Comparison of ENCODE assay signal across 12 cellular contexts in the genomic region with DNA sequence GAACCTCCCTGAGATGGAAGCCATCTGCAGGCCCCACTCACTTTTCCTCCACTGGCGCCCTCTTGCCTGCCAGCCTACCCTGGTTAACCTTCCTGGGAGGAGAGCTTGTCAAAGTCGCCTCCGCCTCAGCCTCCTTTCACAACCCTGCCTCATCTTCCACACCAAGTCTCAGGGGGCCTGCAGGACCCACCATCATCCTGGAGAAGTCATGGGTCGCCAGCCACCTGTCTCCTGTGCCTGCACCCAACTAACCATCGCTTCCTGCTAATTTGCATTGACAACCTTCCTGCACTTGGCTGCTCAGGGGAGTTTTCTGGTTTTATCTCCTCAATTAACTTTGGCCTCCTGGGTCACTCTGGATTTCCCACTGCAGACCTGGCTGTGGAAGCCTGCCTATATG. TPM values are rescaled to one million over a fixed set of nuclear protein-coding genes. Genes with fewer than 3 reads are reported as not detected.
DNase-seq lines count a peak whose midpoint lies in the region; ATAC-seq, FAIRE-seq and TF ChIP-seq lines count a peak whose summit lies in the region.
"Had no signal": no experiment of that assay in that cellular context is flagged by ENCODE, and none has a peak within 500 bp of the region (broad histone marks: within the 10 kb centered on the region; RNA-seq: fewer than 3 reads in every experiment).

No MANE protein-coding gene starts in this region.

- CTCF ChIA-PET in GM12878 (lab: Yijun Ruan, JAX), result interaction anchor here (2.6 to 13.2 kb wide), 3 partner anchors 21 to 496 kb away, joined by 9 to 220 read pairs (median 32); no protein-coding TSS in a partner anchor

- H3K4me1 ChIP-seq in GM12878 (ENCODE audit: control insufficient read depth, insufficient read depth, low read length), result peaks cover 65% of the 10 kb centered on the region
- no peaks in the 10 kb centered on the region for H3K4me1 ChIP-seq in body of pancreas
- H3K4me1 ChIP-seq: uterus had no signal

- TF ChIP-seq EP300 in GM12878 (IDR thresholded peaks at IDR 0.05; ENCODE audit: borderline replicate concordance in 1 of 2, control insufficient read depth in 1 of 2, low read depth in 2 of 2, low read length in 2 of 2), result no peak

- H3K4me3 ChIP-seq in GM12875 (ENCODE audit: low read depth, low read length), result peak overlapping the region; percentile 65
- peak overlapping the region; percentile 56 for H3K4me3 ChIP-seq in GM12878
- H3K4me3 ChIP-seq in body of pancreas, result no peak overlapping the region
- H3K4me3 ChIP-seq: uterus had no signal

- WGBS in GM12878 (ENCODE audit: insufficient coverage, insufficient replicate concordance, low lambda C conversion rate, missing lambda C conversion rate), result 0% methylated on average over 5 of the region's 5 CpGs
- 89 to 90% methylated on average over 5 of the region's 5 CpGs for WGBS in body of pancreas, 2 donors

- H2AFZ ChIP-seq in GM12878 (ENCODE audit: control insufficient read depth, low read depth, low read length), result no peak overlapping the region

- H3K27me3 ChIP-seq in GM12878 (replicated peaks in 1 of 2; ENCODE audit: control insufficient read depth in 2 of 2, insufficient read depth in 2 of 2, low read length in 1 of 2) (no peaks in the 10 kb centered on the region), body of pancreas (no peaks in the 10 kb centered on the region)
- H3K27me3 ChIP-seq: uterus had no signal

- TF ChIP-seq CTCF in GM12875 (IDR thresholded peaks at IDR 0.05; ENCODE audit: borderline replicate concordance, insufficient read depth, low read depth, low read length), result no peak
- TF ChIP-seq CTCF in GM12878 (IDR thresholded peaks at IDR 0.05 in 2 of 3, conservative IDR thresholded peaks at IDR 0.05 in 1 of 3; ENCODE audit: control insufficient read depth in 2 of 3, extremely low read depth in 1 of 3, insufficient read depth in 1 of 3, low read depth in 3 of 3, low read length in 3 of 3), result no peak
- TF ChIP-seq CTCF in body of pancreas (IDR thresholded peaks at IDR 0.05), result no peak

- peak; percentile 28 for ATAC-seq in GM19438 (IDR thresholded peaks at IDR 0.05; ENCODE audit: low read depth, unreplicated experiment)
- peak; percentile 31 for ATAC-seq in HG03097 (IDR thresholded peaks at IDR 0.05; ENCODE audit: low FRiP score, unreplicated experiment)
- ATAC-seq in GM12878, result peak; percentile 54
- ATAC-seq in body of pancreas, result no peak

- intact Hi-C loops in GM12878 (cut with micrococcal nuclease; ENCODE audit: unreplicated experiment), result loop anchor here (2.0 to 10.0 kb wide), 3 partner anchors 75 to 375 kb away; no protein-coding TSS in a partner anchor
- intact Hi-C loops in body of pancreas (cut with DNase I), result no loop called here

- H3K27ac ChIP-seq in GM12878 (ENCODE audit: control insufficient read depth, insufficient read depth), result peak overlapping the region; percentile 97
- H3K27ac ChIP-seq in body of pancreas, result no peak overlapping the region
- H3K27ac ChIP-seq: uterus, VCaP had no signal

- DNase-seq in GM12878 (ENCODE audit: low read depth, low spot score) (peak; percentile 84), body of pancreas (no peak), T-helper 1 cell (no peak), GM19238 (ENCODE audit: insufficient read length, low spot score) (no peak), RKO (ENCODE audit: low spot score) (no peak)
- DNase-seq: activated CD8-positive, alpha-beta memory T cell treated with anti-CD3 and anti-CD28 coated beads, Interleukin-2, amount 50 U/mL, for 48 hours; effector CD8-positive, alpha-beta T cell; uterus had no signal

- no peaks in the 10 kb centered on the region for H4K20me1 ChIP-seq in GM12878 (ENCODE audit: control insufficient read depth, insufficient read depth)

- in situ Hi-C loops in GM12878 (cut with MboI), result no loop called here

- no TSS peak for BruUV-seq in GM12878 (replicated peaks; lab: Mats Ljungman, UMichigan)

- H3K36me3 ChIP-seq in GM12878 (ENCODE audit: control insufficient read depth in 2 of 2, insufficient read depth in 2 of 2, low read length in 1 of 2) (no peaks in the 10 kb centered on the region), body of pancreas (replicated peaks in 1 of 2; ENCODE audit: insufficient read depth in 1 of 2, low read depth in 2 of 2) (no peaks in the 10 kb centered on the region)
- H3K36me3 ChIP-seq: uterus had no signal

- no peak for TF ChIP-seq RAD21 in GM12878 (IDR thresholded peaks at IDR 0.05; ENCODE audit: insufficient read depth, low read depth, low read length)

- peak overlapping the region; percentile 83 for H3K9ac ChIP-seq in GM12878 (ENCODE audit: control insufficient read depth, insufficient read depth, low read length)

- SMC1A ChIA-PET in GM12878 (lab: Charles Lee; ENCODE audit: uncharacterized antibody, unreplicated experiment), result interaction anchor here (0.8 to 4.7 kb wide), 11 partner anchors 13 to 378 kb away, joined by 3 to 39 read pairs (median 6); no protein-coding TSS in a partner anchor

- H3K79me2 ChIP-seq in GM12878 (ENCODE audit: control insufficient read depth, insufficient read depth, low read length), result peaks cover 11% of the 10 kb centered on the region

- H3K9me3 ChIP-seq in GM12878 (replicated peaks; ENCODE audit: control insufficient read depth, insufficient read depth, low read length) (no peaks in the 10 kb centered on the region), body of pancreas (no peaks in the 10 kb centered on the region)
- H3K9me3 ChIP-seq: uterus had no signal

- TF ChIP-seq POLR2A in GM12878 (IDR thresholded peaks at IDR 0.05; ENCODE audit: low read depth, low read length), result peak; percentile 79
- no peak for TF ChIP-seq POLR2A in body of pancreas (IDR thresholded peaks at IDR 0.05)

- POLR2A ChIA-PET in GM12878 (lab: Charles Lee), result interaction anchor here (0.6 to 11.3 kb wide), 5 partner anchors 12 to 72 kb away, joined by 3 to 212 read pairs (median 3); no protein-coding TSS in a partner anchor

- peak overlapping the region; percentile 87 for H3K4me2 ChIP-seq in GM12878 (ENCODE audit: control insufficient read depth, insufficient read depth)

- peak; percentile 68 for FAIRE-seq in GM12878 (lab: Jason Lieb, UNC)

- RAD21 ChIA-PET in GM12878 (lab: Charles Lee; ENCODE audit: unreplicated experiment), result interaction anchor here (1.0 to 11.6 kb wide), 7 partner anchors 10 to 347 kb away, joined by 3 to 126 read pairs (median 5); no protein-coding TSS in a partner anchor

TF ChIP-seq in GM12878, 131 proteins besides CTCF, POLR2A, EP300 and RAD21 (continues in another document):
- TF ChIP-seq, protein P1, sequence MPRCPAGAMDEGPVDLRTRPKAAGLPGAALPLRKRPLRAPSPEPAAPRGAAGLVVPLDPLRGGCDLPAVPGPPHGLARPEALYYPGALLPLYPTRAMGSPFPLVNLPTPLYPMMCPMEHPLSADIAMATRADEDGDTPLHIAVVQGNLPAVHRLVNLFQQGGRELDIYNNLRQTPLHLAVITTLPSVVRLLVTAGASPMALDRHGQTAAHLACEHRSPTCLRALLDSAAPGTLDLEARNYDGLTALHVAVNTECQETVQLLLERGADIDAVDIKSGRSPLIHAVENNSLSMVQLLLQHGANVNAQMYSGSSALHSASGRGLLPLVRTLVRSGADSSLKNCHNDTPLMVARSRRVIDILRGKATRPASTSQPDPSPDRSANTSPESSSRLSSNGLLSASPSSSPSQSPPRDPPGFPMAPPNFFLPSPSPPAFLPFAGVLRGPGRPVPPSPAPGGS (IDR thresholded peaks at IDR 0.05; ENCODE audit: borderline replicate concordance, insufficient read depth, low read depth, low read length, poor library complexity, severe bottlenecking), result peak; percentile 76
- TF ChIP-seq ATF2 (IDR thresholded peaks at IDR 0.05; ENCODE audit: low read length) (no peak), TAF1 (IDR thresholded peaks at IDR 0.05; ENCODE audit: borderline replicate concordance, low read depth, low read length) (peak; percentile 77; the same call in 1 of the 2 replicates), YY1 (IDR thresholded peaks at IDR 0.05; ENCODE audit: low read depth, low read length) (peak; percentile 82), MTA2 (IDR thresholded peaks at IDR 0.05; ENCODE audit: low read depth) (peak; percentile 68), E2F4 (IDR thresholded peaks at IDR 0.05; ENCODE audit: low read depth, low read length) (no peak)

RNA-seq across cellular contexts. Expression of gene GRHPR, which starts 52.8 kb away (rescaled TPM):
- 108 and 136 TPM in 2 replicates for total RNA-seq in GM12878 (2013; cell fraction: nucleolus; rRNA removed)
- 179 and 190 TPM in 2 replicates for total RNA-seq in GM12878 (2014; rRNA removed)
- 104 and 111 TPM in 2 replicates for total RNA-seq in GM12878 (2014; rRNA removed; fragmentation: Illumina TruSeq; extraction: Trizol)
- total RNA-seq in GM12878 (2021), result 120 and 127 TPM in 2 replicates
- 70.6 TPM for polyA plus RNA-seq in GM12878 (2011; ENCODE audit: low read depth)
- 68.5 and 132 TPM in 2 replicates for polyA plus RNA-seq in GM12878 (2011; rRNA removed)
- polyA plus RNA-seq in GM12878 (2011; cell fraction: cytosol; rRNA removed), result 195 and 247 TPM in 2 replicates
- polyA plus RNA-seq in GM12878 (2011; cell fraction: nucleus; rRNA removed), result 168 and 195 TPM in 2 replicates
- 91.5 and 110 TPM in 2 replicates for polyA plus RNA-seq in GM12878 (2012)
- 65.4 and 96.1 TPM in 2 replicates for polyA plus RNA-seq in GM12878 (2014; fragmentation: Illumina TruSeq; extraction: Trizol)
- 10 to 100 TPM; 52.4 to 78.6 TPM for polyA plus RNA-seq in GM12878 (2014; fragmentation: Nextera tagmentation; extraction: Ambion mirVana)
- polyA plus RNA-seq in GM12878 (2014; rRNA removed), result 194 and 209 TPM in 2 replicates
- polyA plus RNA-seq in GM12878 (2016; fragmentation: Nextera tagmentation; extraction: Ambion mirVana), result 100 to 1,000 TPM; 153 to 154 TPM
- polyA minus RNA-seq in GM12878 (2011; rRNA and poly(A)+ RNA removed), result 81.4 and 134 TPM in 2 replicates
- 31.9 and 41.0 TPM in 2 replicates for polyA minus RNA-seq in GM12878 (2011; cell fraction: cytosol; rRNA and poly(A)+ RNA removed)
- 33.0 and 70.1 TPM in 2 replicates for polyA minus RNA-seq in GM12878 (2011; cell fraction: nucleus; rRNA and poly(A)+ RNA removed)
- total RNA-seq in body of pancreas, result 10 to 100 TPM; 61.0 to 95.3 TPM

Comparison
In these comparisons a context has a peak if more than half of its experiments do, and no peak if none do; other contexts are left out.
1. H3K4me3 ChIP-seq: peak in GM12875 (single experiment) and GM12878 (single experiment); none in body of pancreas (0 of 2).